ENCODE assay signal across 17 cellular contexts in genomic region chr7:80829527-80829926, GRCh38.
"Had no signal": no experiment of that assay in that cellular context is flagged by ENCODE, and none has a peak within 500 bp of the region (broad histone marks: within the 10 kb centered on the region; RNA-seq: fewer than 3 reads in every experiment).

No MANE protein-coding gene starts in this region.

- H3K4me1 ChIP-seq: testis had no signal

- H3K4me1 Mint-ChIP-seq: activated naive CD4-positive, alpha-beta T cell treated with anti-CD3 and anti-CD28 coated beads, Interleukin-2, amount 50 U/mL, for 24 hours; stimulated activated naive CD8-positive, alpha-beta T cell treated with anti-CD3 and anti-CD28 coated beads, Interleukin-15, amount 100 ng/mL, for 72 hours; T-helper 17 cell had no signal

- DNase-seq: activated CD4-positive, alpha-beta T cell treated with anti-CD3 and anti-CD28 coated beads, Interleukin-2, amount 50 U/mL, for 1 hour; activated CD4-positive, CD25-positive, alpha-beta regulatory T cell; amygdala; brain microvascular endothelial cell; dorsolateral prefrontal cortex; esophagus squamous epithelium; foreskin melanocyte; head of caudate nucleus; left lung; mesenchymal stem cell; nephron progenitor cell; stimulated activated CD4-positive, alpha-beta T cell treated with anti-CD3 and anti-CD28 coated beads, Interleukin-4, amount 100 ng/mL, for 4 hours; stimulated activated naive CD8-positive, alpha-beta T cell treated with anti-CD3 and anti-CD28 coated beads, Interleukin-15, amount 100 ng/mL, for 72 hours; T-helper 17 cell; testis had no signal

- H3K36me3 ChIP-seq: brain microvascular endothelial cell, esophagus squamous epithelium, left lung had no signal

- H3K27ac ChIP-seq: brain microvascular endothelial cell, dorsolateral prefrontal cortex, esophagus squamous epithelium, testis had no signal

- H3K27ac Mint-ChIP-seq: activated naive CD4-positive, alpha-beta T cell treated with anti-CD3 and anti-CD28 coated beads, Interleukin-2, amount 50 U/mL, for 24 hours; activated T-helper 2 cell treated with anti-CD3 and anti-CD28 coated beads, Interferon-gamma antibody, Interleukin-2, Interleukin-4, amounts not matched to agents 10 μg/mL and 5 μg/mL and 100 μg/mL, durations not matched to agents 14 hours and 24 hours and 36 hours; nephron progenitor cell; stimulated activated naive CD8-positive, alpha-beta T cell treated with anti-CD3 and anti-CD28 coated beads, Interleukin-15, amount 100 ng/mL, for 72 hours; T-helper 17 cell had no signal

- H3K9me3 Mint-ChIP-seq: activated naive CD4-positive, alpha-beta T cell treated with anti-CD3 and anti-CD28 coated beads, Interleukin-2, amount 50 U/mL, for 24 hours; activated T-helper 2 cell treated with anti-CD3 and anti-CD28 coated beads, Interferon-gamma antibody, Interleukin-2, Interleukin-4, amounts not matched to agents 10 μg/mL and 5 μg/mL and 100 μg/mL, durations not matched to agents 14 hours and 24 hours and 36 hours; nephron progenitor cell; stimulated activated naive CD8-positive, alpha-beta T cell treated with anti-CD3 and anti-CD28 coated beads, Interleukin-15, amount 100 ng/mL, for 72 hours had no signal

- H3K27me3 Mint-ChIP-seq: activated naive CD4-positive, alpha-beta T cell treated with anti-CD3 and anti-CD28 coated beads, Interleukin-2, amount 50 U/mL, for 24 hours; stimulated activated naive CD8-positive, alpha-beta T cell treated with anti-CD3 and anti-CD28 coated beads, Interleukin-15, amount 100 ng/mL, for 72 hours; T-helper 17 cell had no signal

- ATAC-seq: left lung; stimulated activated naive CD8-positive, alpha-beta T cell treated with anti-CD3 and anti-CD28 coated beads, Interleukin-15, amount 100 ng/mL, for 72 hours; T-helper 17 cell had no signal

- H3K4me3 Mint-ChIP-seq: activated naive CD4-positive, alpha-beta T cell treated with anti-CD3 and anti-CD28 coated beads, Interleukin-2, amount 50 U/mL, for 24 hours; nephron progenitor cell; stimulated activated naive CD8-positive, alpha-beta T cell treated with anti-CD3 and anti-CD28 coated beads, Interleukin-15, amount 100 ng/mL, for 72 hours; T-helper 17 cell had no signal

- H3K27me3 ChIP-seq: brain microvascular endothelial cell, dorsolateral prefrontal cortex, esophagus squamous epithelium, left lung, testis had no signal

- H3K36me3 Mint-ChIP-seq: activated naive CD4-positive, alpha-beta T cell treated with anti-CD3 and anti-CD28 coated beads, Interleukin-2, amount 50 U/mL, for 24 hours had no signal

- H3K9me3 ChIP-seq: esophagus squamous epithelium, left lung, testis had no signal

- H3K4me3 ChIP-seq: dorsolateral prefrontal cortex, esophagus squamous epithelium, left lung, testis had no signal
